9 cellular contexts compared by ENCODE assay signal in genomic region chr3:186784820-186785516, GRCh38. TPM values are rescaled to one million over a fixed set of nuclear protein-coding genes. Genes with fewer than 3 reads are reported as not detected.
DNase-seq lines count a peak whose midpoint lies in the region; ATAC-seq, FAIRE-seq and TF ChIP-seq lines count a peak whose summit lies in the region.
"Had no signal": no experiment of that assay in that cellular context is flagged by ENCODE, and none has a peak within 500 bp of the region (broad histone marks: within the 10 kb centered on the region; RNA-seq: fewer than 3 reads in every experiment).

No MANE protein-coding gene starts in this region.

- peak overlapping the region; percentile 88 for H3K4me2 ChIP-seq in keratinocyte (ENCODE audit: control insufficient read depth, extremely low read depth, insufficient read depth, low read depth, low read length)

- dilution Hi-C loops in keratinocyte (cut with MboI; ENCODE audit: extremely low pct_ligation_motif_present, low sequenced_read_pairs): no loop called here

- H3K36me3 ChIP-seq in keratinocyte (ENCODE audit: control insufficient read depth in 2 of 2, extremely low read depth in 1 of 2, insufficient read depth in 2 of 2, low read length in 2 of 2) (peaks cover 37 to 49% of the 10 kb centered on the region in 2 experiments), thymus (ENCODE audit: control insufficient read depth, insufficient read depth) (peaks cover 43% of the 10 kb centered on the region)

- H3K79me2 ChIP-seq in keratinocyte (ENCODE audit: control insufficient read depth, insufficient read depth, low read length): peaks cover 45% of the 10 kb centered on the region

- no peak for TF ChIP-seq CTCF in keratinocyte (optimal IDR thresholded peaks at IDR 0.05 in 1 of 3, IDR thresholded peaks at IDR 0.05 in 1 of 3, conservative IDR thresholded peaks at IDR 0.05 in 1 of 3; ENCODE audit: extremely low read depth in 1 of 3, insufficient read depth in 2 of 3, low read length in 3 of 3)

- CTCF ChIA-PET in activated CD8-positive, alpha-beta memory T cell treated with anti-CD3 and anti-CD28 coated beads, Interleukin-2, amount 10 ng/mL, durations not matched to agents 7 days and 5 days (lab: Charles Lee): interaction anchor here (1.0 to 3.4 kb wide), 7 partner anchors 12 to 170 kb away, joined by 3 to 24 read pairs (median 5); no protein-coding TSS in a partner anchor

- H3K4me3 Mint-ChIP-seq in activated CD8-positive, alpha-beta memory T cell treated with anti-CD3 and anti-CD28 coated beads, Interleukin-2, amount 10 ng/mL, durations not matched to agents 7 days and 5 days: peak overlapping the region; percentile 100
- peak overlapping the region; percentile 95 for H3K4me3 Mint-ChIP-seq in activated T-helper 1 cell treated with anti-CD3 and anti-CD28 coated beads, Interleukin-12 subunit alpha, Interleukin-12 subunit beta, Interleukin-2, Interleukin-4 antibody, amounts not matched to agents 30 ng/mL and 10 ng/mL and 1 ng/mL, durations not matched to agents 14 hours and 24 hours and 36 hours

- peak overlapping the region; percentile 100 for H3K27ac Mint-ChIP-seq in activated CD8-positive, alpha-beta memory T cell treated with anti-CD3 and anti-CD28 coated beads, Interleukin-2, amount 10 ng/mL, durations not matched to agents 7 days and 5 days
- peak overlapping the region; percentile 94 for H3K27ac Mint-ChIP-seq in activated T-helper 1 cell treated with anti-CD3 and anti-CD28 coated beads, Interleukin-12 subunit alpha, Interleukin-12 subunit beta, Interleukin-2, Interleukin-4 antibody, amounts not matched to agents 30 ng/mL and 10 ng/mL and 1 ng/mL, durations not matched to agents 14 hours and 24 hours and 36 hours

- peaks cover 2% of the 10 kb centered on the region for H3K27me3 Mint-ChIP-seq in activated CD8-positive, alpha-beta memory T cell treated with anti-CD3 and anti-CD28 coated beads, Interleukin-2, amount 10 ng/mL, durations not matched to agents 7 days and 5 days
- H3K27me3 Mint-ChIP-seq in activated T-helper 1 cell treated with anti-CD3 and anti-CD28 coated beads, Interleukin-12 subunit alpha, Interleukin-12 subunit beta, Interleukin-2, Interleukin-4 antibody, amounts not matched to agents 30 ng/mL and 10 ng/mL and 1 ng/mL, durations not matched to agents 14 hours and 24 hours and 36 hours (ENCODE audit: insufficient read depth): no peaks in the 10 kb centered on the region

- FAIRE-seq in keratinocyte (lab: Jason Lieb, UNC): no peak

- no peaks in the 10 kb centered on the region for H3K9me1 ChIP-seq in keratinocyte (ENCODE audit: control insufficient read depth, extremely low read depth, insufficient read depth, low read length)

- H3K36me3 Mint-ChIP-seq in activated CD8-positive, alpha-beta memory T cell treated with anti-CD3 and anti-CD28 coated beads, Interleukin-2, amount 10 ng/mL, durations not matched to agents 7 days and 5 days: peaks cover 63% of the 10 kb centered on the region
- H3K36me3 Mint-ChIP-seq in activated T-helper 1 cell treated with anti-CD3 and anti-CD28 coated beads, Interleukin-12 subunit alpha, Interleukin-12 subunit beta, Interleukin-2, Interleukin-4 antibody, amounts not matched to agents 30 ng/mL and 10 ng/mL and 1 ng/mL, durations not matched to agents 14 hours and 24 hours and 36 hours (ENCODE audit: low read depth): peaks cover 62% of the 10 kb centered on the region

- peak overlapping the region; percentile 100 for H3K9ac ChIP-seq in keratinocyte (ENCODE audit: control insufficient read depth, extremely low read depth, insufficient read depth, low read length)

- ATAC-seq in activated CD8-positive, alpha-beta memory T cell treated with anti-CD3 and anti-CD28 coated beads, Interleukin-2, amount 10 ng/mL, durations not matched to agents 7 days and 5 days: no peak
- ATAC-seq in GM18867 (IDR thresholded peaks at IDR 0.05; ENCODE audit: unreplicated experiment): no peak

- H3K9me3 Mint-ChIP-seq in activated CD8-positive, alpha-beta memory T cell treated with anti-CD3 and anti-CD28 coated beads, Interleukin-2, amount 10 ng/mL, durations not matched to agents 7 days and 5 days (ENCODE audit: low read depth): no peaks in the 10 kb centered on the region
- no peaks in the 10 kb centered on the region for H3K9me3 Mint-ChIP-seq in activated T-helper 1 cell treated with anti-CD3 and anti-CD28 coated beads, Interleukin-12 subunit alpha, Interleukin-12 subunit beta, Interleukin-2, Interleukin-4 antibody, amounts not matched to agents 30 ng/mL and 10 ng/mL and 1 ng/mL, durations not matched to agents 14 hours and 24 hours and 36 hours

- no peak for DNase-seq in activated CD8-positive, alpha-beta memory T cell treated with anti-CD3 and anti-CD28 coated beads, Interleukin-2, amount 10 ng/mL, durations not matched to agents 7 days and 5 days
- DNase-seq in activated CD8-positive, alpha-beta memory T cell treated with anti-CD3 and anti-CD28 coated beads, Interleukin-2, amount 50 U/mL, for 48 hours: no peak
- DNase-seq in activated T-helper 1 cell treated with anti-CD3 and anti-CD28 coated beads, Interleukin-12 subunit alpha, Interleukin-12 subunit beta, Interleukin-2, Interleukin-4 antibody, amounts not matched to agents 30 ng/mL and 10 ng/mL and 1 ng/mL, durations not matched to agents 14 hours and 24 hours and 36 hours (ENCODE audit: low spot score): no peak
- DNase-seq in keratinocyte (ENCODE audit: low read depth, low spot score) (no peak), DMS79 treated with DMSO at 0.1 percent for 48 hours (lab: John Stamatoyannopoulos, UW) (no peak), NCI-H1694 treated with DMSO at 0.1 percent for 48 hours (lab: John Stamatoyannopoulos, UW) (no peak)
- DNase-seq: activated CD4-positive, CD25-positive, alpha-beta regulatory T cell treated with anti-CD3 and anti-CD28 coated beads, Interleukin-2, amount 50 U/mL, for 72 hours had no signal

- H3K27ac ChIP-seq in keratinocyte (ENCODE audit: control insufficient read depth, insufficient read depth, low read length) (peak overlapping the region; percentile 100), thymus (ENCODE audit: low read depth) (no peak overlapping the region)

- no peak overlapping the region for H2AFZ ChIP-seq in keratinocyte (ENCODE audit: control insufficient read depth, low read length)

- H3K4me1 ChIP-seq in keratinocyte (ENCODE audit: control insufficient read depth, extremely low read depth, insufficient read depth, low read length): peaks cover 19% of the 10 kb centered on the region
- peaks cover 18% of the 10 kb centered on the region for H3K4me1 ChIP-seq in thymus (ENCODE audit: control insufficient read depth, insufficient read depth, low read length)

- peak overlapping the region; percentile 93 to 99 (median 98) for H3K4me3 ChIP-seq in keratinocyte (ENCODE audit: control insufficient read depth in 2 of 3, extremely low read depth in 1 of 3, insufficient read depth in 2 of 3, low read depth in 1 of 3, low read length in 3 of 3)
- H3K4me3 ChIP-seq in thymus (ENCODE audit: low read length): peak overlapping the region; percentile 68

- 28% methylated on average over 7 of the region's 7 CpGs for WGBS in thymus

- intact Hi-C loops in activated T-helper 1 cell treated with anti-CD3 and anti-CD28 coated beads, Interleukin-12 subunit alpha, Interleukin-12 subunit beta, Interleukin-2, Interleukin-4 antibody, amounts not matched to agents 30 ng/mL and 10 ng/mL and 1 ng/mL, durations not matched to agents 14 hours and 24 hours and 36 hours (cut with micrococcal nuclease): loop anchor here (1.0 to 5.0 kb wide), 3 partner anchors 146 to 678 kb away; partner anchors contain the start of gene ETV5

- H3K9me3 ChIP-seq in keratinocyte (ENCODE audit: control insufficient read depth, low read depth, low read length): no peaks in the 10 kb centered on the region
- no peaks in the 10 kb centered on the region for H3K9me3 ChIP-seq in thymus (ENCODE audit: control insufficient read depth)

- H3K27me3 ChIP-seq in keratinocyte (ENCODE audit: control insufficient read depth, extremely low read depth, insufficient read depth, low read length): no peaks in the 10 kb centered on the region
- no peaks in the 10 kb centered on the region for H3K27me3 ChIP-seq in thymus (ENCODE audit: control insufficient read depth, insufficient read depth)

- peaks cover 53% of the 10 kb centered on the region for H3K4me1 Mint-ChIP-seq in activated CD8-positive, alpha-beta memory T cell treated with anti-CD3 and anti-CD28 coated beads, Interleukin-2, amount 10 ng/mL, durations not matched to agents 7 days and 5 days
- peaks cover 53% of the 10 kb centered on the region for H3K4me1 Mint-ChIP-seq in activated T-helper 1 cell treated with anti-CD3 and anti-CD28 coated beads, Interleukin-12 subunit alpha, Interleukin-12 subunit beta, Interleukin-2, Interleukin-4 antibody, amounts not matched to agents 30 ng/mL and 10 ng/mL and 1 ng/mL, durations not matched to agents 14 hours and 24 hours and 36 hours (ENCODE audit: low read depth)

- peaks cover 44% of the 10 kb centered on the region for H4K20me1 ChIP-seq in keratinocyte (ENCODE audit: control insufficient read depth, extremely low read depth, insufficient read depth, low read length)

RNA-seq across cellular contexts. Expression of gene EIF4A2, which starts 1.6 kb away (rescaled TPM):
- 100 to 1,000 TPM; 374 to 441 TPM for total RNA-seq in activated CD8-positive, alpha-beta memory T cell treated with anti-CD3 and anti-CD28 coated beads, Interleukin-2, amount 10 ng/mL, durations not matched to agents 7 days and 5 days
- 491 and 514 TPM in 2 replicates for total RNA-seq in activated T-helper 1 cell treated with anti-CD3 and anti-CD28 coated beads, Interleukin-12 subunit alpha, Interleukin-12 subunit beta, Interleukin-2, Interleukin-4 antibody, amounts not matched to agents 30 ng/mL and 10 ng/mL and 1 ng/mL, durations not matched to agents 14 hours and 24 hours and 36 hours
- polyA plus RNA-seq in keratinocyte (208 to 568 TPM (median 416 TPM) in 3 replicates), thymus (595 TPM)
- polyA plus RNA-seq in keratinocyte (2011; ENCODE audit: low read depth): 372 TPM
- polyA plus RNA-seq in keratinocyte (2011; cell fraction: cytosol; rRNA removed): 180 and 268 TPM in 2 replicates
- 553 and 969 TPM in 2 replicates for polyA plus RNA-seq in keratinocyte (2011; cell fraction: nucleus; rRNA removed)
- polyA plus RNA-seq in keratinocyte (2012; ENCODE audit: low replicate concordance): 143 and 560 TPM in 2 replicates
- polyA minus RNA-seq in keratinocyte: 56.3 to 311 TPM (median 141 TPM) in 3 replicates
- polyA minus RNA-seq in keratinocyte (2011; cell fraction: cytosol; rRNA and poly(A)+ RNA removed): 79.4 TPM
- polyA minus RNA-seq in keratinocyte (2011; cell fraction: nucleus; rRNA and poly(A)+ RNA removed): 212 and 350 TPM in 2 replicates

RNA-seq across cellular contexts. Expression of gene RFC4, which starts 21.3 kb away (rescaled TPM):
- 100 to 1,000 TPM; 111 to 114 TPM for total RNA-seq in activated CD8-positive, alpha-beta memory T cell treated with anti-CD3 and anti-CD28 coated beads, Interleukin-2, amount 10 ng/mL, durations not matched to agents 7 days and 5 days
- 111 and 122 TPM in 2 replicates for total RNA-seq in activated T-helper 1 cell treated with anti-CD3 and anti-CD28 coated beads, Interleukin-12 subunit alpha, Interleukin-12 subunit beta, Interleukin-2, Interleukin-4 antibody, amounts not matched to agents 30 ng/mL and 10 ng/mL and 1 ng/mL, durations not matched to agents 14 hours and 24 hours and 36 hours
- polyA plus RNA-seq in keratinocyte (8.1 to 22.8 TPM (median 19.7 TPM) in 3 replicates), thymus (28.2 TPM)
- polyA plus RNA-seq in keratinocyte (2011; ENCODE audit: low read depth): 10.3 TPM
- polyA plus RNA-seq in keratinocyte (2011; cell fraction: cytosol; rRNA removed): 9.1 and 12.3 TPM in 2 replicates
- 15.4 and 24.0 TPM in 2 replicates for polyA plus RNA-seq in keratinocyte (2011; cell fraction: nucleus; rRNA removed)
- 13.8 and 22.8 TPM in 2 replicates for polyA plus RNA-seq in keratinocyte (2012; ENCODE audit: low replicate concordance)
- 1.9 to 9.9 TPM (median 6.5 TPM) in 3 replicates for polyA minus RNA-seq in keratinocyte
- 3.1 TPM for polyA minus RNA-seq in keratinocyte (2011; cell fraction: cytosol; rRNA and poly(A)+ RNA removed)
- 2.2 and 4.3 TPM in 2 replicates for polyA minus RNA-seq in keratinocyte (2011; cell fraction: nucleus; rRNA and poly(A)+ RNA removed)

RNA-seq across cellular contexts. Expression of gene ADIPOQ, which starts 57.5 kb away (rescaled TPM):
- not detected for total RNA-seq in activated CD8-positive, alpha-beta memory T cell treated with anti-CD3 and anti-CD28 coated beads, Interleukin-2, amount 10 ng/mL, durations not matched to agents 7 days and 5 days
- not detected in 2 replicates for total RNA-seq in activated T-helper 1 cell treated with anti-CD3 and anti-CD28 coated beads, Interleukin-12 subunit alpha, Interleukin-12 subunit beta, Interleukin-2, Interleukin-4 antibody, amounts not matched to agents 30 ng/mL and 10 ng/mL and 1 ng/mL, durations not matched to agents 14 hours and 24 hours and 36 hours
- polyA plus RNA-seq in keratinocyte (not detected in 3 replicates), thymus (0.34 TPM)
- polyA plus RNA-seq in keratinocyte (2011; ENCODE audit: low read depth): not detected
- not detected in 2 replicates for polyA plus RNA-seq in keratinocyte (2011; cell fraction: cytosol; rRNA removed)
- not detected in 2 replicates for polyA plus RNA-seq in keratinocyte (2011; cell fraction: nucleus; rRNA removed)
- polyA plus RNA-seq in keratinocyte (2012; ENCODE audit: low replicate concordance): not detected in 2 replicates
- polyA minus RNA-seq in keratinocyte: not detected in 3 replicates
- polyA minus RNA-seq in keratinocyte (2011; cell fraction: cytosol; rRNA and poly(A)+ RNA removed): not detected
- polyA minus RNA-seq in keratinocyte (2011; cell fraction: nucleus; rRNA and poly(A)+ RNA removed): not detected in 2 replicates
